8 cellular contexts compared by ENCODE assay signal in the genomic region with DNA sequence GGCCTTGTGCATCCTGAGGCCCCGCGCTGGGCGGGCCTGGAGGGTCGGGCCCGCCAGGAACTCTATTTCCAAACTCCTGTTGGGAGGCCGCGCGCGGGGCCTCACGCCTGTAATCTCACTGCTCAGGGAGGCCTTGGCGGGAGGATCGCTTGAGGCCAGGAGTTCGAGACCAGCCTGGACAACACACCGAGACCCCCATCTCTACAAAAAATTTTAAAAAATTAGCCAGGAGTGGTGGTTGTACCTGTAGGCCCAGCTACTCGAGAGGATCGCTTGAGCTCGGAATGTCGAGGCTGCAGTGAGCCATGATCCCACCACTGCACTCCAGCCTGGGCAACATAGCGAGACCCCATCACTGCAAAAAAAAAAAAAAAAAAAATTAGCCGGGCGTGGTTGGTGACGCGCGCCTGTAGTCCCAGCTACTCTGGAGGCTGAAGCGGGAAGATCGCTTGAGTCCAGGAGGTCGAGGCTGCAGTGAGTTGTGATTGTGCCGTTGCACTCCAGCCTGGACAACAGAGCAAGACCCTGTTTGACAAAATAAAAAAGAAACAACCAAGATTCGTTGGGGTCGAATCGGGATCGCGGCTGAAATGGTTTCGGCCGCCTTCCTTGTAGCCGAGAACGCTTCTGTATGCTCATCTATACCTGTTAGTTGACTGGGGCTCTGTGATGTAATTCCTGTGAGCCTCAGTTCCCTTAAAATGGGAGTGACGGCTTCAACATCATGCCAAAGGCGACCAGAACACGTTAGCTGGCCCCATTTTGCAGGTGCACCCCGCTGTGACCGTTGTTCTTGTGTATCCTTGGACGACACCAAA. TPM values are rescaled to one million over a fixed set of nuclear protein-coding genes. Genes with fewer than 3 reads are reported as not detected.
A peak's percentile ranks its signal among the peaks of the same experiment; 100 is the strongest.
DNase-seq lines count a peak whose midpoint lies in the region; ATAC-seq and TF ChIP-seq lines count a peak whose summit lies in the region.

No MANE protein-coding gene starts in this region.

- peaks cover 64% of the 10 kb centered on the region for H3K4me1 Mint-ChIP-seq in activated CD4-positive, alpha-beta memory T cell treated with anti-CD3 and anti-CD28 coated beads for 36 hours (ENCODE audit: low read depth)

- peak overlapping the region; percentile 84 for H3K4me3 ChIP-seq in HEK293 (ENCODE audit: low read depth, low read length)
- H3K4me3 ChIP-seq in right atrium auricular region, result peak overlapping the region; percentile 84 to 96
- H3K4me3 ChIP-seq in spleen, result peak overlapping the region; percentile 74 to 98 (median 94)

- H3K9me3 ChIP-seq in HEK293 (ENCODE audit: control insufficient read depth, insufficient read depth, low read depth, low read length) (no peaks in the 10 kb centered on the region), right atrium auricular region (no peaks in the 10 kb centered on the region), spleen (no peaks in the 10 kb centered on the region)

- H3K36me3 ChIP-seq in HEK293 (ENCODE audit: control insufficient read depth in 2 of 2, insufficient read depth in 1 of 2, low read length in 2 of 2) (peaks cover 4 to 51% of the 10 kb centered on the region in 2 experiments; a peak in 2 of 3 replicates), right atrium auricular region (peaks cover 14% of the 10 kb centered on the region), spleen (peaks cover 0 to 37% (median 17%) of the 10 kb centered on the region in 6 donors)

- H3K27me3 Mint-ChIP-seq in activated CD4-positive, alpha-beta memory T cell treated with anti-CD3 and anti-CD28 coated beads for 36 hours, result peaks cover 4% of the 10 kb centered on the region

- H3K36me3 Mint-ChIP-seq in activated CD4-positive, alpha-beta memory T cell treated with anti-CD3 and anti-CD28 coated beads for 36 hours, result peaks cover 57% of the 10 kb centered on the region

- H3K27me3 ChIP-seq in right atrium auricular region (no peaks in the 10 kb centered on the region), spleen (replicated peaks in 1 of 7) (no peaks in the 10 kb centered on the region)

- H3K4me3 Mint-ChIP-seq in activated CD4-positive, alpha-beta memory T cell treated with anti-CD3 and anti-CD28 coated beads for 36 hours, result peak overlapping the region; percentile 97

- H3K4me1 ChIP-seq in HEK293 (ENCODE audit: control insufficient read depth, insufficient read depth, low read length), result peaks cover 4% of the 10 kb centered on the region; the same call in 1 of the 2 replicates
- H3K4me1 ChIP-seq in right atrium auricular region, result peaks cover 5 to 72% of the 10 kb centered on the region in 2 donors
- H3K4me1 ChIP-seq in spleen, result peaks cover 56 to 90% (median 78%) of the 10 kb centered on the region in 6 donors

- 37 to 48% (median 42%) methylated on average over 33 to 43 of the region's 43 CpGs for WGBS in spleen, 5 donors

- H3K9me3 Mint-ChIP-seq in activated CD4-positive, alpha-beta memory T cell treated with anti-CD3 and anti-CD28 coated beads for 36 hours, result no peaks in the 10 kb centered on the region

- H3K27ac ChIP-seq in HEK293 (ENCODE audit: extremely low read depth, low read depth, low read length) (peak overlapping the region; percentile 95), right atrium auricular region (peak overlapping the region; percentile 96 to 97), spleen (peak overlapping the region; percentile 89 to 100 (median 99))

- DNase-seq in activated CD4-positive, alpha-beta memory T cell treated with anti-CD3 and anti-CD28 coated beads for 36 hours, result no peak
- DNase-seq in right atrium auricular region (ENCODE audit: low spot score) (no peak), spleen (no peak), MV-4-11 (lab: John Stamatoyannopoulos, UW) (no peak), D341Med (ENCODE audit: low spot score) (no peak), HK-2 (ENCODE audit: unreplicated experiment) (no peak)

- intact Hi-C loops in activated CD4-positive, alpha-beta memory T cell treated with anti-CD3 and anti-CD28 coated beads for 36 hours (cut with micrococcal nuclease), result loop anchor here (5.0 kb wide), 1 partner anchor 85 kb away; the partner anchor contains the start of gene AP3D1
- intact Hi-C loops in spleen (cut with DNase I; ENCODE audit: low total_unique reads), result loop anchor here (5.0 to 10.0 kb wide), 2 partner anchors 72 to 155 kb away; partner anchors contain the start of gene DOT1L

- POLR2A ChIA-PET in HEK293 (lab: Yijun Ruan, JAX), result interaction anchor here (0.5 to 2.5 kb wide), 3 partner anchors 12 to 81 kb away, joined by 3 to 14 read pairs (median 5); partner anchors contain the start of gene AMH
- POLR2A ChIA-PET in activated CD4-positive, alpha-beta memory T cell treated with anti-CD3 and anti-CD28 coated beads for 36 hours (lab: Charles Lee), result interaction anchor here (0.9 to 1.4 kb wide), 7 partner anchors 14 to 87 kb away, joined by 3 to 6 read pairs (median 4); no protein-coding TSS in a partner anchor

- H3K27ac Mint-ChIP-seq in activated CD4-positive, alpha-beta memory T cell treated with anti-CD3 and anti-CD28 coated beads for 36 hours, result peak overlapping the region; percentile 95

- CTCF ChIA-PET in HEK293 (lab: Yijun Ruan, JAX), result interaction anchor here (0.6 to 4.5 kb wide), 9 partner anchors 22 to 400 kb away, joined by 3 to 29 read pairs (median 3); no protein-coding TSS in a partner anchor
- CTCF ChIA-PET in activated CD4-positive, alpha-beta memory T cell treated with anti-CD3 and anti-CD28 coated beads for 36 hours (lab: Charles Lee), result interaction anchor here (1.7 to 7.8 kb wide), 4 partner anchors 24 to 81 kb away, joined by 4 to 58 read pairs (median 26); no protein-coding TSS in a partner anchor

- TF ChIP-seq CTCF in HEK293 (tag by site-specific recombination; IDR thresholded peaks at IDR 0.05) (no peak), right atrium auricular region (IDR thresholded peaks at IDR 0.05) (no peak), spleen (IDR thresholded peaks at IDR 0.05 in 8 of 11, conservative IDR thresholded peaks at IDR 0.05 in 3 of 11) (no peak)

- no peak for ATAC-seq in GM19397 (IDR thresholded peaks at IDR 0.05; ENCODE audit: unreplicated experiment)

- no peak for TF ChIP-seq POLR2A in spleen (IDR thresholded peaks at IDR 0.05)

TF ChIP-seq in HEK293, 187 proteins besides CTCF, POLR2A, EP300 and RAD21 (continues in another document):
- TF ChIP-seq ZNF266 (tag by site-specific recombination; IDR thresholded peaks at IDR 0.05; ENCODE audit: low read depth), result peak; percentile 5; the same call in 1 of the 2 replicates
- TF ChIP-seq ZFP37 (tag by site-specific recombination; IDR thresholded peaks at IDR 0.05), result no peak
- no peak for TF ChIP-seq ZNF510 (tag by site-specific recombination; IDR thresholded peaks at IDR 0.05; ENCODE audit: insufficient replicate concordance)
- 0 out of 2 replicates have a peak, but pooled peaks have one; percentile 38 for TF ChIP-seq BCL11B (tag by site-specific recombination; IDR thresholded peaks at IDR 0.05; ENCODE audit: low read depth)
- TF ChIP-seq ZXDB (tag by site-specific recombination; IDR thresholded peaks at IDR 0.05), result peak; percentile 5; the same call in 1 of the 2 replicates
- no peak for TF ChIP-seq ZNF223 (tag by site-specific recombination; IDR thresholded peaks at IDR 0.05)
- TF ChIP-seq ZNF394 (tag by site-specific recombination; IDR thresholded peaks at IDR 0.05; ENCODE audit: borderline replicate concordance), result peak; percentile 37; the same call in 1 of the 2 replicates
- TF ChIP-seq ZNF184 (tag by site-specific recombination; IDR thresholded peaks at IDR 0.05), result 0 out of 2 replicates have a peak, but pooled peaks have one; percentile 17
- no peak for TF ChIP-seq ZNF768 (tag by site-specific recombination; IDR thresholded peaks at IDR 0.05)
- TF ChIP-seq ZBTB48 (tag by site-specific recombination; IDR thresholded peaks at IDR 0.05), result no peak
- peak; percentile 18; the same call in 1 of the 2 replicates for TF ChIP-seq KLF17 (tag by site-specific recombination; IDR thresholded peaks at IDR 0.05)
- 0 out of 2 replicates have a peak, but pooled peaks have one; percentile 2 for TF ChIP-seq ZNF843 (tag by site-specific recombination; IDR thresholded peaks at IDR 0.05)
- no peak for TF ChIP-seq ZNF155 (tag by site-specific recombination; IDR thresholded peaks at IDR 0.05)
- TF ChIP-seq ZNF660 (tag by site-specific recombination; IDR thresholded peaks at IDR 0.05), result peak; percentile 57; the same call in 1 of the 2 replicates
- no peak for TF ChIP-seq ZNF24 (tag by site-specific recombination; IDR thresholded peaks at IDR 0.05)
- no peak for TF ChIP-seq ZNF174 (tag by site-specific recombination; IDR thresholded peaks at IDR 0.05)

RNA-seq across cellular contexts. Expression of gene SF3A2, which starts 0.6 kb away (rescaled TPM):
- 100 to 1,000 TPM; 123 to 134 TPM for total RNA-seq in activated CD4-positive, alpha-beta memory T cell treated with anti-CD3 and anti-CD28 coated beads for 36 hours
- 10 to 100 TPM; 17.3 to 30.4 TPM for total RNA-seq in right atrium auricular region
- total RNA-seq in spleen, result 10 to 100 TPM; 28.5 to 79.7 (median 66.6) TPM
- polyA plus RNA-seq in spleen, result 10 to 100 TPM; 35.1 to 50.4 (median 37.7) TPM

RNA-seq across cellular contexts. Expression of gene PLEKHJ1, which starts 1.1 kb away (rescaled TPM):
- total RNA-seq in activated CD4-positive, alpha-beta memory T cell treated with anti-CD3 and anti-CD28 coated beads for 36 hours, result 10 to 100 TPM; 60.8 to 64.0 TPM
- total RNA-seq in right atrium auricular region, result 10 to 100 TPM; 44.1 to 53.0 TPM
- 10 to 100 TPM; 37.7 to 66.6 (median 45.6) TPM for total RNA-seq in spleen
- polyA plus RNA-seq in spleen, result 100 to 1,000 TPM in 1 of 3 donors, 10 to 100 TPM in 2; 78.5 to 117 (median 91.8) TPM

RNA-seq across cellular contexts. Expression of gene AMH, which starts 11.9 kb away (rescaled TPM):
- 1 to 10 TPM; 2.8 to 3.4 TPM for total RNA-seq in activated CD4-positive, alpha-beta memory T cell treated with anti-CD3 and anti-CD28 coated beads for 36 hours
- total RNA-seq in right atrium auricular region, result under 1 TPM in 1 of 2 donors, not detected in 1; 0.98 TPM
- total RNA-seq in spleen, result 1 to 10 TPM in 4 of 7 donors, under 1 TPM in 3; 0.79 to 5.7 (median 2.1) TPM
- polyA plus RNA-seq in spleen, result 1 to 10 TPM in 1 of 3 donors, under 1 TPM in 2; 0.20 to 1.2 (median 0.58) TPM

RNA-seq across cellular contexts. Expression of gene JSRP1, which starts 19.0 kb away (rescaled TPM):
- total RNA-seq in activated CD4-positive, alpha-beta memory T cell treated with anti-CD3 and anti-CD28 coated beads for 36 hours, result 1 to 10 TPM in 1 of 2 experiments, under 1 TPM in 1; 0.56 to 1.2 TPM
- total RNA-seq in right atrium auricular region (under 1 TPM in 1 of 2 donors, not detected in 1; 0.39 TPM), spleen (1 to 10 TPM; 1.2 to 4.8 (median 3.4) TPM)
- polyA plus RNA-seq in spleen, result 1 to 10 TPM; 1.2 to 3.0 (median 2.8) TPM

RNA-seq across cellular contexts. Expression of gene PEAK3, which starts 44.7 kb away (rescaled TPM):
- not detected for total RNA-seq in activated CD4-positive, alpha-beta memory T cell treated with anti-CD3 and anti-CD28 coated beads for 36 hours
- 1 to 10 TPM; 1.5 to 1.9 TPM for total RNA-seq in right atrium auricular region
- 10 to 100 TPM in 2 of 7 donors, 1 to 10 TPM in 5; 5.7 to 17.4 (median 6.8) TPM for total RNA-seq in spleen
- polyA plus RNA-seq in spleen, result under 1 TPM; 0.30 to 0.93 (median 0.50) TPM
